Comparison of ENCODE assay signal across 10 cellular contexts in the genomic region with DNA sequence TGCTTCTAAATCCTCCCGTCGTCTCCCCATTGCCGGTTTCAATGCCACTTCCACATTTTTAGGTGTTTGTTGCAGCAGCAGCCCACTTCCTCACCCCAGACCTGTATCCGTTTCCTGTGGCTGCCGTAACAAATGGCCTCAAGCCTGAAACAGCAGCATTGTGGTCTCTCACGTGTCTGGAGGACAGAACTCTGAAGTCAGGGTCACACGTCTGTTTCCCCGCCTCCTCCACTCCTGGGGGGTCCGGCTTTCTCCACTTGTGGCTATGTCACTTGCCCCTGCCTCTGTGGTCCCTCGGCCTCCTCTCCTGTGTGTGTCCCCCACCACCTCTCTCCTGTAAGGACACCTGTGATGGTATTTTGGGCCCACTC. TPM values are rescaled to one million over a fixed set of nuclear protein-coding genes. Genes with fewer than 3 reads are reported as not detected.
A peak's percentile ranks its signal among the peaks of the same experiment; 100 is the strongest.
DNase-seq lines count a peak whose midpoint lies in the region; ATAC-seq, FAIRE-seq and TF ChIP-seq lines count a peak whose summit lies in the region.
"Had no signal": no experiment of that assay in that cellular context is flagged by ENCODE, and none has a peak within 500 bp of the region (broad histone marks: within the 10 kb centered on the region; RNA-seq: fewer than 3 reads in every experiment).

No MANE protein-coding gene starts in this region.

- H3K36me3 Mint-ChIP-seq in activated CD4-positive, alpha-beta memory T cell treated with anti-CD3 and anti-CD28 coated beads, Interleukin-2, amount 10 ng/mL, durations not matched to agents 7 days and 5 days (ENCODE audit: low read depth): peaks cover 43% of the 10 kb centered on the region
- H3K36me3 Mint-ChIP-seq: CD4-positive, CD25-positive, alpha-beta regulatory T cell had no signal

- H3K79me2 ChIP-seq in PC-3 (ENCODE audit: low read length): no peaks in the 10 kb centered on the region

- H3K27me3 Mint-ChIP-seq in activated CD4-positive, alpha-beta memory T cell treated with anti-CD3 and anti-CD28 coated beads, Interleukin-2, amount 10 ng/mL, durations not matched to agents 7 days and 5 days: peaks cover 3% of the 10 kb centered on the region
- H3K27me3 Mint-ChIP-seq: CD4-positive, CD25-positive, alpha-beta regulatory T cell had no signal

- H3K27ac Mint-ChIP-seq in activated CD4-positive, alpha-beta memory T cell treated with anti-CD3 and anti-CD28 coated beads, Interleukin-2, amount 10 ng/mL, durations not matched to agents 7 days and 5 days: peak overlapping the region; percentile 27
- H3K27ac Mint-ChIP-seq: CD4-positive, CD25-positive, alpha-beta regulatory T cell had no signal

- peaks cover 5% of the 10 kb centered on the region; the same call in 1 of the 2 replicates for H3K4me1 ChIP-seq in PC-3 (ENCODE audit: insufficient read depth, low read length)

- H3K4me1 Mint-ChIP-seq in activated CD4-positive, alpha-beta memory T cell treated with anti-CD3 and anti-CD28 coated beads, Interleukin-2, amount 10 ng/mL, durations not matched to agents 7 days and 5 days: peaks cover 30% of the 10 kb centered on the region

- DNase-seq in AML-193 (lab: John Stamatoyannopoulos, UW) (peak; percentile 52 to 64), GM19239 (ENCODE audit: insufficient read length, low spot score) (peak; percentile 51), medulla oblongata (ENCODE audit: extremely low spot score) (peak; percentile 43), urothelium cell line (ENCODE audit: low spot score) (no peak), PC-3 (no peak), H7 (no peak)
- DNase-seq in activated CD4-positive, alpha-beta memory T cell treated with anti-CD3 and anti-CD28 coated beads, Interleukin-2, amount 10 ng/mL, durations not matched to agents 7 days and 5 days: peak; percentile 76
- no peak for DNase-seq in activated CD8-positive, alpha-beta memory T cell treated with anti-CD3 and anti-CD28 coated beads, Interleukin-2, amount 50 U/mL, for 4 hours
- DNase-seq: NCI-H526 treated with DMSO at 0.1 percent for 48 hours had no signal

- H3K4me3 ChIP-seq in PC-3 (ENCODE audit: low read length): no peak overlapping the region
- no peak overlapping the region for H3K4me3 ChIP-seq in H7 (ENCODE audit: insufficient read depth, low read depth, low read length)

- CTCF ChIA-PET in activated CD4-positive, alpha-beta memory T cell treated with anti-CD3 and anti-CD28 coated beads, Interleukin-2, amount 10 ng/mL, durations not matched to agents 7 days and 5 days (lab: Charles Lee): no interaction called here
- CTCF ChIA-PET in PC-3 (lab: Charles Lee): no interaction called here

- peaks cover 4% of the 10 kb centered on the region; the same call in 1 of the 2 replicates for H3K27me3 ChIP-seq in PC-3 (ENCODE audit: low read length)
- H3K27me3 ChIP-seq in H7 (ENCODE audit: control insufficient read depth, insufficient read depth, low read length): no peaks in the 10 kb centered on the region; the same call in 1 of the 2 replicates

- H3K36me3 ChIP-seq in PC-3 (ENCODE audit: low read depth, low read length) (no peaks in the 10 kb centered on the region), H7 (replicated peaks; ENCODE audit: control insufficient read depth, insufficient read depth, low read length) (no peaks in the 10 kb centered on the region)

- peaks cover 15% of the 10 kb centered on the region for H3K9me3 Mint-ChIP-seq in activated CD4-positive, alpha-beta memory T cell treated with anti-CD3 and anti-CD28 coated beads, Interleukin-2, amount 10 ng/mL, durations not matched to agents 7 days and 5 days
- H3K9me3 Mint-ChIP-seq: CD4-positive, CD25-positive, alpha-beta regulatory T cell had no signal

- ATAC-seq in PC-3: no peak

- H3K4me3 Mint-ChIP-seq in activated CD4-positive, alpha-beta memory T cell treated with anti-CD3 and anti-CD28 coated beads, Interleukin-2, amount 10 ng/mL, durations not matched to agents 7 days and 5 days: no peak overlapping the region
- H3K4me3 Mint-ChIP-seq: CD4-positive, CD25-positive, alpha-beta regulatory T cell had no signal

- no peaks in the 10 kb centered on the region for H4K20me1 ChIP-seq in PC-3 (ENCODE audit: low read length)

- no peak overlapping the region for H3K9ac ChIP-seq in PC-3 (ENCODE audit: low read length)

- TF ChIP-seq CTCF in PC-3 (conservative IDR thresholded peaks at IDR 0.05; ENCODE audit: low read depth, low read length): no peak

- POLR2A ChIA-PET in activated CD4-positive, alpha-beta memory T cell treated with anti-CD3 and anti-CD28 coated beads, Interleukin-2, amount 10 ng/mL, durations not matched to agents 7 days and 5 days (lab: Charles Lee): interaction anchor here (0.7 kb wide), 1 partner anchor 22 kb away, joined by 4 read pairs; a partner anchor contains a TSS
- POLR2A ChIA-PET in PC-3 (lab: Charles Lee; ENCODE audit: unreplicated experiment): no interaction called here

- no peak overlapping the region for H3K27ac ChIP-seq in PC-3 (ENCODE audit: low read length)

- FAIRE-seq in GM19239 (lab: Jason Lieb, UNC): no peak
- FAIRE-seq in urothelium cell line (lab: Jason Lieb, UNC): no peak

- no peaks in the 10 kb centered on the region for H3K9me3 ChIP-seq in PC-3 (ENCODE audit: low read length)

- no peak overlapping the region for H3K4me2 ChIP-seq in PC-3 (ENCODE audit: low read length)

- no peak overlapping the region for H2AFZ ChIP-seq in PC-3 (ENCODE audit: low read length)

- intact Hi-C loops in PC-3 (cut with micrococcal nuclease): no loop called here

- no TSS peak for BruUV-seq in PC-3 (replicated peaks; lab: Mats Ljungman, UMichigan)

- no peaks in the 10 kb centered on the region for H3K9me2 ChIP-seq in PC-3 (replicated peaks; ENCODE audit: low read length)

- H3F3A ChIP-seq in PC-3 (ENCODE audit: low read length, unreplicated experiment): no peaks in the 10 kb centered on the region

RNA-seq across cellular contexts. Expression of a gene that starts 21.8 kb away (rescaled TPM):
- 10 to 100 TPM; 13.7 to 14.8 TPM for total RNA-seq in activated CD4-positive, alpha-beta memory T cell treated with anti-CD3 and anti-CD28 coated beads, Interleukin-2, amount 10 ng/mL, durations not matched to agents 7 days and 5 days
- total RNA-seq in PC-3 (2014; rRNA removed): 48.3 and 50.0 TPM in 2 replicates
- total RNA-seq in H7 (2014; rRNA removed; shearing (Covaris generic)): 0.42 and 0.48 TPM in 2 replicates

RNA-seq across cellular contexts. Expression of a gene that starts 36.1 kb away (rescaled TPM):
- 10 to 100 TPM; 14.2 to 15.5 TPM for total RNA-seq in activated CD4-positive, alpha-beta memory T cell treated with anti-CD3 and anti-CD28 coated beads, Interleukin-2, amount 10 ng/mL, durations not matched to agents 7 days and 5 days
- 16.1 and 18.4 TPM in 2 replicates for total RNA-seq in PC-3 (2014; rRNA removed)
- 17.2 and 20.3 TPM in 2 replicates for total RNA-seq in H7 (2014; rRNA removed; shearing (Covaris generic))

Comparison
In these comparisons a context has a peak if more than half of its experiments do, and no peak if none do; other contexts are left out.
1. DNase-seq: peak in AML-193 (2 of 2), GM19239 (single experiment), activated CD4-positive, alpha-beta memory T cell treated with anti-CD3 and anti-CD28 coated beads, Interleukin-2, amount 10 ng/mL, durations not matched to agents 7 days and 5 days (single experiment) and medulla oblongata (single experiment); none in urothelium cell line (single experiment), PC-3 (single experiment), H7 (single experiment) and activated CD8-positive, alpha-beta memory T cell treated with anti-CD3 and anti-CD28 coated beads, Interleukin-2, amount 50 U/mL, for 4 hours (single experiment).